In genomic region chr11:43974830-43975229, GRCh38 we compare ENCODE assay signal across 11 cellular contexts.
"Had no signal": no experiment of that assay in that cellular context is flagged by ENCODE, and none has a peak within 500 bp of the region (broad histone marks: within the 10 kb centered on the region; RNA-seq: fewer than 3 reads in every experiment).

No MANE protein-coding gene starts in this region.

- H3K9ac ChIP-seq: GM23248 had no signal

- H3K4me3 ChIP-seq: GM23248, GM23338, HAP-1 had no signal

- FAIRE-seq: H1, H54 had no signal

- H3K27ac ChIP-seq: GM23248 had no signal

- H3K36me3 ChIP-seq: HAP-1 had no signal

- H2AFZ ChIP-seq: GM23248, GM23338 had no signal

- H3K27ac Mint-ChIP-seq: GM23338, H9, HFFc6 had no signal

- H3K4me3 Mint-ChIP-seq: GM23338, H9, HFFc6 had no signal

- ATAC-seq: GM23338, HCT116 had no signal

- H3K4me1 Mint-ChIP-seq: GM23338, H9 had no signal

- H3K4me2 ChIP-seq: GM23338 had no signal

- DNase-seq: GM23248, GOT3, H7, H9, HCEC 1CT, HFFc6 had no signal
